In genomic region chr10:110852255-110852896, GRCh38 we compare ENCODE assay signal across 9 cellular contexts. TPM values are rescaled to one million over a fixed set of nuclear protein-coding genes. Genes with fewer than 3 reads are reported as not detected.
DNase-seq lines count a peak whose midpoint lies in the region; ATAC-seq and TF ChIP-seq lines count a peak whose summit lies in the region.
"Had no signal": no experiment of that assay in that cellular context is flagged by ENCODE, and none has a peak within 500 bp of the region (broad histone marks: within the 10 kb centered on the region; RNA-seq: fewer than 3 reads in every experiment).

No MANE protein-coding gene starts in this region.

- no peak overlapping the region for H3K4me3 ChIP-seq in left lung
- H3K4me3 ChIP-seq: skin epidermis had no signal

- H3K4me3 Mint-ChIP-seq in CD4-positive, alpha-beta T cell: peak overlapping the region; percentile 66
- H3K4me3 Mint-ChIP-seq in activated CD4-positive, alpha-beta memory T cell treated with anti-CD3 and anti-CD28 coated beads, Interleukin-2, amount 10 ng/mL, durations not matched to agents 7 days and 5 days: peak overlapping the region; percentile 48

- H3K4me1 Mint-ChIP-seq in CD4-positive, alpha-beta T cell (ENCODE audit: low read depth): peaks cover 75% of the 10 kb centered on the region
- H3K4me1 Mint-ChIP-seq in activated CD4-positive, alpha-beta memory T cell treated with anti-CD3 and anti-CD28 coated beads, Interleukin-2, amount 10 ng/mL, durations not matched to agents 7 days and 5 days: peaks cover 61% of the 10 kb centered on the region

- H3K36me3 ChIP-seq in left lung: no peaks in the 10 kb centered on the region

- POLR2A ChIA-PET in CD4-positive, alpha-beta T cell (lab: Charles Lee): interaction anchor here (1.0 to 1.8 kb wide), 10 partner anchors 9 to 50 kb away, joined by 3 to 11 read pairs (median 5); partner anchors contain the start of gene PDCD4
- POLR2A ChIA-PET in activated CD4-positive, alpha-beta memory T cell treated with anti-CD3 and anti-CD28 coated beads, Interleukin-2, amount 10 ng/mL, durations not matched to agents 7 days and 5 days (lab: Charles Lee): interaction anchor here (0.7 to 3.5 kb wide), 7 partner anchors 8 to 78 kb away, joined by 4 to 16 read pairs (median 7); partner anchors contain the start of genes BBIP1 and PDCD4

- no peaks in the 10 kb centered on the region for H3K27me3 Mint-ChIP-seq in CD4-positive, alpha-beta T cell
- no peaks in the 10 kb centered on the region for H3K27me3 Mint-ChIP-seq in activated CD4-positive, alpha-beta memory T cell treated with anti-CD3 and anti-CD28 coated beads, Interleukin-2, amount 10 ng/mL, durations not matched to agents 7 days and 5 days

- no peak overlapping the region for H3K27ac ChIP-seq in CD4-positive, alpha-beta T cell (ENCODE audit: low read depth, low read length)
- H3K27ac ChIP-seq in left lung: no peak overlapping the region

- no peaks in the 10 kb centered on the region for H3K36me3 Mint-ChIP-seq in CD4-positive, alpha-beta T cell (ENCODE audit: low read depth)
- peaks cover 3% of the 10 kb centered on the region for H3K36me3 Mint-ChIP-seq in activated CD4-positive, alpha-beta memory T cell treated with anti-CD3 and anti-CD28 coated beads, Interleukin-2, amount 10 ng/mL, durations not matched to agents 7 days and 5 days (ENCODE audit: low read depth)

- H3K9me3 ChIP-seq in CD4-positive, alpha-beta T cell (ENCODE audit: control insufficient read depth, low read length): no peaks in the 10 kb centered on the region
- no peaks in the 10 kb centered on the region for H3K9me3 ChIP-seq in left lung

- TF ChIP-seq CTCF in CD4-positive, alpha-beta T cell (IDR thresholded peaks at IDR 0.05): no peak
- no peak for TF ChIP-seq CTCF in left lung (IDR thresholded peaks at IDR 0.05)

- no peak for ATAC-seq in CD4-positive, alpha-beta T cell (ENCODE audit: poor library complexity)
- ATAC-seq in GM21381 (IDR thresholded peaks at IDR 0.05; ENCODE audit: unreplicated experiment): peak; percentile 47
- peak; percentile 91 for ATAC-seq in left lung
- no peak for ATAC-seq in GM21786 (IDR thresholded peaks at IDR 0.05; ENCODE audit: unreplicated experiment)

- CTCF ChIA-PET in CD4-positive, alpha-beta T cell (lab: Charles Lee): interaction anchor here (0.6 to 1.5 kb wide), 4 partner anchors 15 to 30 kb away, joined by 3 to 4 read pairs (median 3); no protein-coding TSS in a partner anchor
- CTCF ChIA-PET in activated CD4-positive, alpha-beta memory T cell treated with anti-CD3 and anti-CD28 coated beads, Interleukin-2, amount 10 ng/mL, durations not matched to agents 7 days and 5 days (lab: Charles Lee): interaction anchor here (1.0 to 1.6 kb wide), 3 partner anchors 9 to 49 kb away, joined by 3 to 5 read pairs (median 4); no protein-coding TSS in a partner anchor

- peaks cover 6 to 33% of the 10 kb centered on the region in 2 donors for H3K4me1 ChIP-seq in left lung

- no peaks in the 10 kb centered on the region for H3K9me3 Mint-ChIP-seq in CD4-positive, alpha-beta T cell
- peaks cover 6% of the 10 kb centered on the region for H3K9me3 Mint-ChIP-seq in activated CD4-positive, alpha-beta memory T cell treated with anti-CD3 and anti-CD28 coated beads, Interleukin-2, amount 10 ng/mL, durations not matched to agents 7 days and 5 days

- intact Hi-C loops in CD4-positive, alpha-beta T cell (cut with DNase I, micrococcal nuclease): no loop called here
- intact Hi-C loops in left lung (cut with DNase I): no loop called here

- H3K27me3 ChIP-seq in CD4-positive, alpha-beta T cell (ENCODE audit: control insufficient read depth, insufficient read depth, low read length): no peaks in the 10 kb centered on the region
- H3K27me3 ChIP-seq in left lung: no peaks in the 10 kb centered on the region

- H3K27ac Mint-ChIP-seq in CD4-positive, alpha-beta T cell: peak overlapping the region; percentile 52
- peak overlapping the region; percentile 57 for H3K27ac Mint-ChIP-seq in activated CD4-positive, alpha-beta memory T cell treated with anti-CD3 and anti-CD28 coated beads, Interleukin-2, amount 10 ng/mL, durations not matched to agents 7 days and 5 days

- no peak for DNase-seq in CD4-positive, alpha-beta T cell
- peak; percentile 51 for DNase-seq in activated CD4-positive, alpha-beta memory T cell treated with anti-CD3 and anti-CD28 coated beads, Interleukin-2, amount 10 ng/mL, durations not matched to agents 7 days and 5 days
- no peak for DNase-seq in left lung
- no peak for DNase-seq in activated gamma-delta T cell treated with Interleukin-2 at 50 U/mL for 16 hours
- no peak for DNase-seq in GOT3 (lab: John Stamatoyannopoulos, UW)
- DNase-seq in effector CD4-positive, alpha-beta T cell: no peak

RNA-seq across cellular contexts. Expression of gene PDCD4, which starts 19.4 kb away (rescaled TPM):
- total RNA-seq in CD4-positive, alpha-beta T cell: 100 to 1,000 TPM; 352 to 358 TPM
- total RNA-seq in activated CD4-positive, alpha-beta memory T cell treated with anti-CD3 and anti-CD28 coated beads, Interleukin-2, amount 10 ng/mL, durations not matched to agents 7 days and 5 days: 100 to 1,000 TPM; 105 to 109 TPM
- total RNA-seq in left lung: 10 to 100 TPM; 45.7 to 47.5 TPM

Comparison
In these comparisons a context has a peak if more than half of its experiments do, and no peak if none do; other contexts are left out.
1. ATAC-seq: peak in GM21381 (single experiment) and left lung (single experiment); none in CD4-positive, alpha-beta T cell (single experiment) and GM21786 (single experiment).